ENCODE assay signal across 17 cellular contexts in genomic region chr2:223076573-223076972, GRCh38. TPM values are rescaled to one million over a fixed set of nuclear protein-coding genes. Genes with fewer than 3 reads are reported as not detected.
DNase-seq lines count a peak whose midpoint lies in the region; ATAC-seq, FAIRE-seq and TF ChIP-seq lines count a peak whose summit lies in the region.
"Had no signal": no experiment of that assay in that cellular context is flagged by ENCODE, and none has a peak within 500 bp of the region (broad histone marks: within the 10 kb centered on the region; RNA-seq: fewer than 3 reads in every experiment).

No MANE protein-coding gene starts in this region.

- DNase-seq in GM12892 (ENCODE audit: insufficient read length), result no peak
- DNase-seq in RCC 7860 (ENCODE audit: low spot score), result peak; percentile 85
- peak; percentile 52 for DNase-seq in epithelial cell of esophagus (ENCODE audit: low read depth)
- DNase-seq in renal cortical epithelial cell (ENCODE audit: low read depth), result peak; percentile 49
- DNase-seq in NCI-H2196 treated with DMSO at 0.1 percent for 48 hours (lab: John Stamatoyannopoulos, UW; ENCODE audit: unreplicated experiment), result no peak
- DNase-seq in GM12891 (ENCODE audit: insufficient read length, low spot score), result no peak
- no peak for DNase-seq in stimulated activated CD4-positive, alpha-beta T cell treated with anti-CD3 and anti-CD28 coated beads, Interleukin-4, amount 100 ng/mL, for 4 hours
- DNase-seq in omental fat pad (ENCODE audit: low spot score), result no peak
- DNase-seq: activated CD8-positive, alpha-beta memory T cell treated with anti-CD3 and anti-CD28 coated beads for 24 hours; amygdala; hippocampal formation; left colon; mucosa of descending colon; NCI-H1105; NCI-H774 had no signal

- H3K4me3 ChIP-seq in epithelial cell of esophagus (ENCODE audit: low read length), result no peak overlapping the region
- H3K4me3 ChIP-seq: BLaER1, mucosa of descending colon had no signal

- TF ChIP-seq CTCF in epithelial cell of esophagus (IDR thresholded peaks at IDR 0.05; ENCODE audit: insufficient read depth, low read depth, low read length, missing control alignments), result no peak
- no peak for TF ChIP-seq CTCF in omental fat pad (IDR thresholded peaks at IDR 0.05)

- FAIRE-seq in GM12892 (lab: Jason Lieb, UNC), result peak; percentile 33
- FAIRE-seq in RCC 7860 (lab: Jason Lieb, UNC), result peak; percentile 83
- FAIRE-seq in GM12891 (lab: Jason Lieb, UNC), result no peak

- TF ChIP-seq POLR2A in GM12892 (IDR thresholded peaks at IDR 0.05; ENCODE audit: low read depth, low read length), result no peak
- no peak for TF ChIP-seq POLR2A in GM12891 (IDR thresholded peaks at IDR 0.05; ENCODE audit: low read depth, low read length)

- no peak for ATAC-seq in omental fat pad (ENCODE audit: low FRiP score)
- ATAC-seq: left colon, mucosa of descending colon had no signal

TF ChIP-seq in GM12891, 5 proteins besides CTCF, POLR2A, EP300 and RAD21:
- TF ChIP-seq PAX5 (IDR thresholded peaks at IDR 0.05; ENCODE audit: insufficient read depth, low read length, severe bottlenecking), result no peak
- TF ChIP-seq SPI1 (IDR thresholded peaks at IDR 0.05; ENCODE audit: low read depth, low read length), result no peak
- no peak for TF ChIP-seq POU2F2 (IDR thresholded peaks at IDR 0.05; ENCODE audit: low read depth, low read length)
- no peak for TF ChIP-seq POLR2AphosphoS5 (IDR thresholded peaks at IDR 0.05; ENCODE audit: low read depth, low read length)
- no peak for TF ChIP-seq TAF1 (IDR thresholded peaks at IDR 0.05; ENCODE audit: low read depth, low read length)

RNA-seq across cellular contexts. Expression of gene KCNE4, which starts 24.6 kb away (rescaled TPM):
- not detected for polyA plus RNA-seq in GM12892 (2012; ENCODE audit: missing spikeins)
- total RNA-seq in renal cortical epithelial cell (0.05 and 0.52 TPM in 2 replicates), omental fat pad (10 to 100 TPM in 2 of 4 donors, 1 to 10 TPM in 2; 1.9 to 16.6 (median 10.3) TPM)
- polyA plus RNA-seq in GM12891 (2012; ENCODE audit: low read depth, missing spikeins), result not detected
- total RNA-seq: activated T-helper 2 cell treated with anti-CD3 and anti-CD28 coated beads, Interferon-gamma antibody, Interleukin-2, Interleukin-4, amounts not matched to agents 10 μg/mL and 5 μg/mL and 100 μg/mL, durations not matched to agents 14 hours and 24 hours and 36 hours had no signal

Comparison
In these comparisons a context has a peak if more than half of its experiments do, and no peak if none do; other contexts are left out.
1. DNase-seq: peak in RCC 7860 (single experiment), epithelial cell of esophagus (single experiment) and renal cortical epithelial cell (single experiment); none in GM12892 (single experiment), NCI-H2196 treated with DMSO at 0.1 percent for 48 hours (single experiment), GM12891 (single experiment), stimulated activated CD4-positive, alpha-beta T cell treated with anti-CD3 and anti-CD28 coated beads, Interleukin-4, amount 100 ng/mL, for 4 hours (0 of 2) and omental fat pad (single experiment).